Comparison of ENCODE assay signal across 30 cellular contexts in genomic region chr4:55745014-55745413, GRCh38.
"Had no signal": no experiment of that assay in that cellular context is flagged by ENCODE, and none has a peak within 500 bp of the region (broad histone marks: within the 10 kb centered on the region; RNA-seq: fewer than 3 reads in every experiment).

No MANE protein-coding gene starts in this region.

- H3K9me3 ChIP-seq: adrenal gland, ascending aorta, body of pancreas, breast epithelium had no signal

- H3K4me3 ChIP-seq: adrenal gland, ascending aorta, body of pancreas, breast epithelium, cardiac muscle cell had no signal

- H3K27me3 ChIP-seq: adrenal gland, ascending aorta, body of pancreas, brain microvascular endothelial cell, breast epithelium, cardiac muscle cell had no signal

- H3K4me1 ChIP-seq: adrenal gland, ascending aorta, body of pancreas, breast epithelium had no signal

- ATAC-seq: activated naive CD8-positive, alpha-beta T cell treated with anti-CD3 and anti-CD28 coated beads, Interleukin-2, amount 50 U/mL, for 24 hours; activated T-cell treated with anti-CD3 and anti-CD28 coated beads, Interleukin-2, amount 50 U/mL, for 4 hours; activated T-cell treated with anti-CD3 and anti-CD28 coated beads, Interleukin-2, amount 50 U/mL, for 72 hours; body of pancreas had no signal

- H3K27ac ChIP-seq: adrenal gland, ascending aorta, body of pancreas, brain microvascular endothelial cell, breast epithelium, cardiac muscle cell had no signal

- DNase-seq: activated effector memory CD4-positive, alpha-beta T cell treated with anti-CD3 and anti-CD28 coated beads, Interleukin-2, amount 50 U/mL, for 16 hours; activated effector memory CD4-positive, alpha-beta T cell treated with Interleukin-2 at 50 U/mL for 16 hours; activated gamma-delta T cell; activated gamma-delta T cell treated with Interleukin-2 at 50 U/mL for 16 hours; activated naive CD4-positive, alpha-beta T cell; activated naive CD4-positive, alpha-beta T cell treated with anti-CD3 and anti-CD28 coated beads for 36 hours; activated naive CD4-positive, alpha-beta T cell treated with anti-CD3 and anti-CD28 coated beads, Interleukin-2, amount 10 ng/mL, durations not matched to agents 7 days and 5 days; activated naive CD4-positive, alpha-beta T cell treated with anti-CD3 and anti-CD28 coated beads, Interleukin-2, amount 50 U/mL, for 16 hours; activated naive CD4-positive, alpha-beta T cell treated with Interleukin-2 at 50 U/mL for 16 hours; activated naive CD8-positive, alpha-beta T cell treated with anti-CD3 and anti-CD28 coated beads for 36 hours; activated naive CD8-positive, alpha-beta T cell treated with anti-CD3 and anti-CD28 coated beads, Interleukin-2, amount 10 ng/mL, durations not matched to agents 7 days and 5 days; activated naive CD8-positive, alpha-beta T cell treated with anti-CD3 and anti-CD28 coated beads, Interleukin-2, amount 50 U/mL, for 24 hours; activated T-cell treated with anti-CD3 and anti-CD28 coated beads, Interleukin-2, amount 50 U/mL, for 1 hour; activated T-cell treated with anti-CD3 and anti-CD28 coated beads, Interleukin-2, amount 50 U/mL, for 24 hours; activated T-cell treated with anti-CD3 and anti-CD28 coated beads, Interleukin-2, amount 50 U/mL, for 4 hours; activated T-cell treated with anti-CD3 and anti-CD28 coated beads, Interleukin-2, amount 50 U/mL, for 48 hours; activated T-cell treated with anti-CD3 and anti-CD28 coated beads, Interleukin-2, amount 50 U/mL, for 72 hours; adrenal gland; amniotic stem cell; amygdala; anterior cingulate cortex; aorta; body of pancreas; brain microvascular endothelial cell; caudate nucleus; central memory CD4-positive, alpha-beta T cell; cerebellar nuclear complex had no signal

- H3K36me3 ChIP-seq: adrenal gland, ascending aorta, brain microvascular endothelial cell, breast epithelium, cardiac muscle cell had no signal
